Comparison of ENCODE assay signal across 7 cellular contexts in genomic region chr2:45582522-45582921, GRCh38.
"Had no signal": no experiment of that assay in that cellular context is flagged by ENCODE, and none has a peak within 500 bp of the region (broad histone marks: within the 10 kb centered on the region; RNA-seq: fewer than 3 reads in every experiment).

No MANE protein-coding gene starts in this region.

- FAIRE-seq: H1, HepG2 had no signal

- H3K4me3 ChIP-seq: GM23338 had no signal

- H3K27ac ChIP-seq: HL-60 had no signal

- ATAC-seq: GM23338, HepG2 had no signal

- H2AFZ ChIP-seq: GM23338 had no signal

- DNase-seq: H9, HCEC 1CT, KG1 had no signal

- H3K4me2 ChIP-seq: GM23338 had no signal
